8 cellular contexts compared by ENCODE assay signal in the genomic region with DNA sequence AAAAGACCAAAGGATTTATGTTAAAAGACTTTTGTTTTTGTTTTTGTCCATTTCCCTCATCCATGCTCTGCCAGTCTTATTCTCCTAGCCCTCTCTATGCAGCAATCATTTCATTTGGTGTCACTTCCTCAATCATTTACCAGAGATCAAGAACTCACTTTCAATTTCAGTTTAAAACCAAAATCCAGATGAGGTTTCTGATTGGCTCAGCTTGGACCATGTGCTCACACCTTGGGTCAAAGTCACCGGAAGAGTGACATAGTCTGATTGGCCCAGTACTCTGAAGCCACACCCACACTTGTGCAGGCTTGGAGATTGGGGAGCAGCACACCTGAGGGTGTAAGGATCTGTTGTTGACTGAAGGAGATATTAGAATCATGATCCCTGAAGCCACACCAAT.
DNase-seq lines count a peak whose midpoint lies in the region; ATAC-seq, FAIRE-seq and TF ChIP-seq lines count a peak whose summit lies in the region.

No MANE protein-coding gene starts in this region.

- peaks cover 2% of the 10 kb centered on the region for H3K27me3 Mint-ChIP-seq in activated naive CD4-positive, alpha-beta T cell treated with anti-CD3 and anti-CD28 coated beads for 36 hours (ENCODE audit: low read depth)

- WGBS in pancreas, 2 donors: 64 to 69% methylated on average over 1 of the region's 1 CpG

- H3K4me1 Mint-ChIP-seq in activated naive CD4-positive, alpha-beta T cell treated with anti-CD3 and anti-CD28 coated beads for 36 hours (ENCODE audit: low read depth): peaks cover 4% of the 10 kb centered on the region

- H3K4me3 Mint-ChIP-seq in activated naive CD4-positive, alpha-beta T cell treated with anti-CD3 and anti-CD28 coated beads for 36 hours: no peak overlapping the region

- FAIRE-seq in pancreas (lab: Jason Lieb, UNC): no peak

- intact Hi-C loops in activated naive CD4-positive, alpha-beta T cell treated with anti-CD3 and anti-CD28 coated beads for 36 hours (cut with micrococcal nuclease): loop anchor here (1.0 to 2.0 kb wide), 3 partner anchors 42 to 139 kb away; no protein-coding TSS in a partner anchor
- intact Hi-C loops in pancreas (cut with DNase I): no loop called here

- H3K36me3 ChIP-seq in DND-41 (ENCODE audit: insufficient read depth, low read length) (no peaks in the 10 kb centered on the region), pancreas (no peaks in the 10 kb centered on the region), H7 (replicated peaks; ENCODE audit: control insufficient read depth, insufficient read depth, low read length) (no peaks in the 10 kb centered on the region)

- ATAC-seq in DND-41 (ENCODE audit: insufficient read depth, low read depth): peak; percentile 29; the same call in 2 of the 3 replicates
- peak; percentile 89 for ATAC-seq in GM19452 (IDR thresholded peaks at IDR 0.05; ENCODE audit: unreplicated experiment)
- peak; percentile 86 for ATAC-seq in HG03354 (IDR thresholded peaks at IDR 0.05; ENCODE audit: poor library complexity, severe bottlenecking, unreplicated experiment)
- ATAC-seq in pancreas: peak in 3 of 4 donors; percentile 35 to 61 (median 50)

- H3K27ac Mint-ChIP-seq in activated naive CD4-positive, alpha-beta T cell treated with anti-CD3 and anti-CD28 coated beads for 36 hours: no peak overlapping the region

- no peaks in the 10 kb centered on the region for H3K9me3 Mint-ChIP-seq in activated naive CD4-positive, alpha-beta T cell treated with anti-CD3 and anti-CD28 coated beads for 36 hours

- peak overlapping the region in 1 of 2 experiments; percentile 57; a peak in 2 of 4 replicates for H3K4me3 ChIP-seq in DND-41 (ENCODE audit: low read depth in 1 of 2, low read length in 2 of 2)
- H3K4me3 ChIP-seq in pancreas: no peak overlapping the region
- no peak overlapping the region for H3K4me3 ChIP-seq in H7 (ENCODE audit: insufficient read depth, low read depth, low read length)

- peaks cover 17% of the 10 kb centered on the region for H3K4me1 ChIP-seq in DND-41 (ENCODE audit: insufficient read depth, low read length)
- no peaks in the 10 kb centered on the region for H3K4me1 ChIP-seq in pancreas

- H3K27ac ChIP-seq in DND-41 (ENCODE audit: low read length): no peak overlapping the region
- no peak overlapping the region for H3K27ac ChIP-seq in pancreas

- H3K9me3 ChIP-seq in DND-41 (ENCODE audit: insufficient read depth, low read length, severe bottlenecking) (no peaks in the 10 kb centered on the region), pancreas (no peaks in the 10 kb centered on the region)

- peak overlapping the region; percentile 75 for H2AFZ ChIP-seq in DND-41 (ENCODE audit: low read depth, low read length)

- peaks cover 7% of the 10 kb centered on the region for H3K27me3 ChIP-seq in DND-41 (ENCODE audit: insufficient read depth, low read length, poor library complexity)
- no peaks in the 10 kb centered on the region for H3K27me3 ChIP-seq in pancreas
- no peaks in the 10 kb centered on the region for H3K27me3 ChIP-seq in H7 (ENCODE audit: control insufficient read depth, insufficient read depth, low read length)

- TF ChIP-seq CTCF in DND-41 (IDR thresholded peaks at IDR 0.05; ENCODE audit: borderline replicate concordance, extremely low read depth, low read length, poor library complexity, severe bottlenecking) (no peak), pancreas (IDR thresholded peaks at IDR 0.05) (no peak)

- peak overlapping the region; percentile 64 for H3K4me2 ChIP-seq in DND-41 (ENCODE audit: insufficient read depth, low read length)

- H3K9ac ChIP-seq in DND-41 (ENCODE audit: low read depth, low read length): no peak overlapping the region

- H3K36me3 Mint-ChIP-seq in activated naive CD4-positive, alpha-beta T cell treated with anti-CD3 and anti-CD28 coated beads for 36 hours (ENCODE audit: low read depth): no peaks in the 10 kb centered on the region

- H3K79me2 ChIP-seq in DND-41 (ENCODE audit: insufficient read depth, low read length): no peaks in the 10 kb centered on the region

- DNase-seq in DND-41 (peak; percentile 3), pancreas (no peak), NCI-H226 (no peak), H7 (no peak), HUDEP-2 (lab: John Stamatoyannopoulos, UW; ENCODE audit: unreplicated experiment in 76 of 76) (no peak)
- DNase-seq in activated naive CD4-positive, alpha-beta T cell treated with anti-CD3 and anti-CD28 coated beads for 36 hours: peak; percentile 44

- CTCF ChIA-PET in activated naive CD4-positive, alpha-beta T cell treated with anti-CD3 and anti-CD28 coated beads for 36 hours (lab: Charles Lee): no interaction called here

- no peaks in the 10 kb centered on the region for H4K20me1 ChIP-seq in DND-41 (ENCODE audit: insufficient read depth, low read length)

Comparison
In these comparisons a context has a peak if more than half of its experiments do, and no peak if none do; other contexts are left out.
1. ATAC-seq: peak in every context shown above with its lines; median percentile 89 in GM19452; 86 in HG03354; 50 in pancreas; 29 in DND-41.
2. DNase-seq: peak in DND-41 (single experiment) and activated naive CD4-positive, alpha-beta T cell treated with anti-CD3 and anti-CD28 coated beads for 36 hours (single experiment); none in pancreas (0 of 6), NCI-H226 (single experiment), H7 (single experiment) and HUDEP-2 (0 of 76).